In the genomic region with DNA sequence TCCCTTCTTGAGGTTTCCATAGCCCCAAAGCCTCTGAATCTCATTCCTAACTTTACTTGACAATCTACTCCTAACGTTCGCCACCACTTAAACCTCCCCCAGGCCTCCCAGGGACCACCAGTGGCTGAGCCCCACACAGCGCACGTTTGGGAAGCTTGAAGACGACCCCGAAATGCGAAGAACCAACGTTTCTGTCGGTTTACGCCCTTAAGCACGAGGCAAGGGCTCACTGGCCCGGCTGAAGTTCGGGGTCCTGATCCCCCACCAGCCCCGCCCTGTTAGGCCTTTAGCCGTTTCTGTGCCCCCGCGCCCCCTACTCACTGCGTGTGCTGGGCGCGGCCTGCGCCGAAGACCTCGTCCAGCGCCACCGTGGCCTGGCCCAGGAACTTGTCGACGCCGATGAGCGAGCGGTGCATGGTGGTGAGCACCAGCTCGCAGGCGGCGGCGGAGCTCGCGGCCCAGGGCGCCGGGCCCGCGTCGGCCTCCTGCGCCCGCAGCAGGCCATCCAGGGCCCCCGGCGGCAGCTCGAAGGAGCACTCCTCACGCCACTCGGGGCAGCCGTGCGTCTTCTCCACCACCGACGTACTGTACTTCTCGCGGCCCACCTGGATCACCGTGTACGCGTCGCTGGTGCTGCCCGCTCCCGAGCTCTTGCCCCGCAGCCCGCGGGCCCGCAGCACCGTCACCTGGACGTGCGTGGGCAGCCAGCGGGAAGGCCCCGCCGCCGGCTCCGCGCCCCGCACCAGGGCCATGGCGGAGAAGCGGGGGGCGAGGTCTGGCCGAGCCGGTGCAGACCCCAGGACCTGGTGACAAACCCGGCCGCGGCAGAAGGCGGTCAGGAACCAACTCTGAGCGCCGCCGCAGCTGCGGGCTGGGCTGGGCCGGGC, we compare ENCODE assay signal across 8 cellular contexts. TPM values are rescaled to one million over a fixed set of nuclear protein-coding genes. Genes with fewer than 3 reads are reported as not detected.
A peak's percentile ranks its signal among the peaks of the same experiment; 100 is the strongest.
DNase-seq lines count a peak whose midpoint lies in the region; ATAC-seq, FAIRE-seq and TF ChIP-seq lines count a peak whose summit lies in the region.

No MANE protein-coding gene starts in this region.

- H3K4me3 ChIP-seq in dorsolateral prefrontal cortex = peak overlapping the region; percentile 71 to 96 (median 87)
- H3K4me3 ChIP-seq in lung = peak overlapping the region; percentile 77

- peaks cover 21% of the 10 kb centered on the region for H3K4me1 Mint-ChIP-seq in T-helper 1 cell treated with Interleukin-12 subunit alpha and Interleukin-12 subunit beta and Interleukin-4 antibody, amounts not matched to agents 30 μg/mL and 1 μg/mL, for 36 hours (ENCODE audit: low read depth)

- no peaks in the 10 kb centered on the region for H3K36me3 Mint-ChIP-seq in T-helper 1 cell treated with Interleukin-12 subunit alpha and Interleukin-12 subunit beta and Interleukin-4 antibody, amounts not matched to agents 30 μg/mL and 1 μg/mL, for 36 hours (ENCODE audit: low read depth)

- WGBS in lung, 2 donors = 1 to 2% methylated on average over 71 to 88 of the region's 88 CpGs

- H3K36me3 ChIP-seq in lung (ENCODE audit: control insufficient read depth in 2 of 2, insufficient read depth in 2 of 2, low read length in 2 of 2) = no peaks in the 10 kb centered on the region

- peaks cover 5% of the 10 kb centered on the region for H3K27me3 Mint-ChIP-seq in T-helper 1 cell treated with Interleukin-12 subunit alpha and Interleukin-12 subunit beta and Interleukin-4 antibody, amounts not matched to agents 30 μg/mL and 1 μg/mL, for 36 hours (ENCODE audit: low read depth)

- intact Hi-C loops in dorsolateral prefrontal cortex (cut with DNase I) = loop anchor here (1.0 to 5.0 kb wide), 2 partner anchors 40 to 41 kb away; a partner anchor contains a TSS

- DNase-seq in dorsolateral prefrontal cortex (peak in 1 of 10 donors; percentile 15), lung (ENCODE audit: low spot score) (no peak), substantia nigra (lab: John Stamatoyannopoulos, UW) (peak in 8 of 49 donors; percentile 13 to 89 (median 43)), D721Med (ENCODE audit: insufficient read length, low spot score) (no peak)

- peak overlapping the region; percentile 68 for H3K27ac ChIP-seq in 22Rv1
- H3K27ac ChIP-seq in dorsolateral prefrontal cortex = peak overlapping the region in 54 of 59 donors; percentile 7 to 95 (median 76)
- peak overlapping the region; percentile 80 to 92 for H3K27ac ChIP-seq in lung (ENCODE audit: low read depth in 1 of 2, low read length in 1 of 2)
- H3K27ac ChIP-seq in substantia nigra (ENCODE audit: low read depth, low read length, poor library complexity, severe bottlenecking) = peak overlapping the region; percentile 69

- H3K27ac Mint-ChIP-seq in T-helper 1 cell treated with Interleukin-12 subunit alpha and Interleukin-12 subunit beta and Interleukin-4 antibody, amounts not matched to agents 30 μg/mL and 1 μg/mL, for 36 hours = peak overlapping the region; percentile 43

- H3K27me3 ChIP-seq in dorsolateral prefrontal cortex (no peaks in the 10 kb centered on the region), lung (ENCODE audit: control insufficient read depth, insufficient read depth) (no peaks in the 10 kb centered on the region)

- FAIRE-seq in D721Med (lab: Jason Lieb, UNC) = no peak

- peak overlapping the region; percentile 87 for H3K4me3 Mint-ChIP-seq in T-helper 1 cell treated with Interleukin-12 subunit alpha and Interleukin-12 subunit beta and Interleukin-4 antibody, amounts not matched to agents 30 μg/mL and 1 μg/mL, for 36 hours

- TF ChIP-seq CTCF in 22Rv1 (IDR thresholded peaks at IDR 0.05) (no peak), dorsolateral prefrontal cortex (IDR thresholded peaks at IDR 0.05 in 54 of 56, conservative IDR thresholded peaks at IDR 0.05 in 2 of 56; ENCODE audit: low read depth in 1 of 56, partially characterized antibody in 56 of 56) (peak in 1 of 56 donors; percentile 8), lung (IDR thresholded peaks at IDR 0.05; ENCODE audit: control extremely low read depth, extremely low read depth) (no peak), D721Med (IDR thresholded peaks at IDR 0.05; ENCODE audit: insufficient read depth, missing control alignments) (no peak)

- no peaks in the 10 kb centered on the region for H3K9me3 Mint-ChIP-seq in T-helper 1 cell treated with Interleukin-12 subunit alpha and Interleukin-12 subunit beta and Interleukin-4 antibody, amounts not matched to agents 30 μg/mL and 1 μg/mL, for 36 hours

- H3K9me3 ChIP-seq in lung (ENCODE audit: control insufficient read depth in 2 of 2, insufficient read depth in 1 of 2, low read length in 1 of 2) = no peaks in the 10 kb centered on the region

- H3K4me1 ChIP-seq in lung (ENCODE audit: control insufficient read depth in 2 of 2, insufficient read depth in 2 of 2, low read length in 2 of 2) = peaks cover 8 to 12% of the 10 kb centered on the region in 2 donors

- ATAC-seq in GM18505 (IDR thresholded peaks at IDR 0.05; ENCODE audit: unreplicated experiment) (peak; percentile 28), HG03103 (IDR thresholded peaks at IDR 0.05; ENCODE audit: low read depth, unreplicated experiment) (peak; percentile 9), lung (ENCODE audit: insufficient read depth, low FRiP score) (no peak)

- no peak for TF ChIP-seq POLR2A in GM18505 (IDR thresholded peaks at IDR 0.05; ENCODE audit: borderline replicate concordance, extremely low read depth, insufficient read depth, insufficient read length)

RNA-seq across cellular contexts. Expression of a gene that starts 0.5 kb away (rescaled TPM):
- 10 to 100 TPM; 28.8 to 98.3 (median 66.8) TPM for total RNA-seq in dorsolateral prefrontal cortex
- 10 to 100 TPM; 11.0 to 23.8 TPM for total RNA-seq in lung
- 10 to 100 TPM; 10.0 to 12.7 TPM for polyA plus RNA-seq in lung

RNA-seq across cellular contexts. Expression of a gene that starts 40.8 kb away (rescaled TPM):
- total RNA-seq in dorsolateral prefrontal cortex = 100 to 1,000 TPM in 119 of 120 experiments, 10 to 100 TPM in 1; 82.7 to 370 (median 148) TPM
- total RNA-seq in lung = 10 to 100 TPM; 10.4 to 15.6 TPM
- polyA plus RNA-seq in lung = 1 to 10 TPM; 8.3 to 8.9 TPM

Comparison
In these comparisons a context has a peak if more than half of its experiments do, and no peak if none do; other contexts are left out.
1. RNA of a gene that starts 40.8 kb away (total RNA-seq): 82.7 to 370 TPM in dorsolateral prefrontal cortex; 10.4 to 15.6 TPM in lung; every median in the first group is over 4 times any median in the second.
2. Peak in every context shown above with its lines, with median percentiles within 50 percentile points of each other: H3K27ac ChIP-seq.